1 cellular context compared by ENCODE assay signal in the genomic region with DNA sequence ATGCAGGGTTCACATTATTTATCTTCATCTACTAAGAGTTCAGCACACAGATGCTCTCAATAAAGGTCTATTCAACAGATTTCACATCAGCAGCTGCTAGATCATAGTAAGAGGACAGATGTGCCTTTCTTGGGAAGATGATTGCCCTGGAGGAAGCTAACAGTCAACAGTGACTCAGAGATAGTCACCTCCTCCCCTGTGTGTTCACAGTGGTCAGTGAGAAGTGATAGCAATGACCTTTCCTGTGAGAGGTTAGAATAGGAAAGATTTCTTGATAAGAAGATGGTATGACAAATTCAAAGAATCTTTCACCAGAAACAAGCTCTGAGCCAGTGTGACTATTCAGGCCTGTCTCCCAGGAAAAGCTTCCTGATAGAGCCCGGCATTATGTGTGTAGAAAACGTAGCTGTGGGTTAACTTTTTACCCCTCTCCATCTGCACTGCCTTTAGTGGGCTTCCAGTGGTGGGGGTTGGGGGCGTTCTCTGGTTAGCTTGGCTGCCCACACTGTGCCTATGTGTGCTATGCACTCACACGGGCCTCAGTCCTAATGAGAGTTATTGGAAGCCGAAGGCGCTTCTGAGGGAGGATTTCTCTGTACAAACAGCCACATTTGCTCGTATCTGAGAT.
A peak's percentile ranks its signal among the peaks of the same experiment; 100 is the strongest.
TF ChIP-seq lines count a peak whose summit lies in the region.

No MANE protein-coding gene starts in this region.

TF ChIP-seq in HepG2, 621 proteins besides CTCF, POLR2A, EP300 and RAD21 (continued from another document and continues in another):
- no peak for TF ChIP-seq ZNF646 (CRISPR knock-in tag; IDR thresholded peaks at IDR 0.05)
- TF ChIP-seq ZFP90 (CRISPR knock-in tag; IDR thresholded peaks at IDR 0.05; ENCODE audit: borderline replicate concordance), result no peak
- no peak for TF ChIP-seq HIC2 (CRISPR knock-in tag; IDR thresholded peaks at IDR 0.05; ENCODE audit: low read depth)
- no peak for TF ChIP-seq SMYD3 (CRISPR knock-in tag; IDR thresholded peaks at IDR 0.05)
- peak; percentile 71; the same call in 1 of the 2 replicates for TF ChIP-seq RERE (CRISPR knock-in tag; IDR thresholded peaks at IDR 0.05; ENCODE audit: low read depth)
- no peak for TF ChIP-seq ZNF501 (CRISPR knock-in tag; IDR thresholded peaks at IDR 0.05)
- no peak for TF ChIP-seq NFE2L1 (CRISPR knock-in tag; IDR thresholded peaks at IDR 0.05; ENCODE audit: borderline replicate concordance)
- no peak for TF ChIP-seq ZNF672 (CRISPR knock-in tag; IDR thresholded peaks at IDR 0.05)
- TF ChIP-seq DNMT1 (CRISPR knock-in tag; IDR thresholded peaks at IDR 0.05), result no peak
- TF ChIP-seq NFE2L2 (IDR thresholded peaks at IDR 0.05; ENCODE audit: low read length), result no peak
- TF ChIP-seq ZMAT3 (CRISPR knock-in tag; conservative IDR thresholded peaks at IDR 0.05), result no peak
- TF ChIP-seq MAFG (CRISPR knock-in tag; IDR thresholded peaks at IDR 0.05), result no peak
- no peak for TF ChIP-seq MEF2D (CRISPR knock-in tag; IDR thresholded peaks at IDR 0.05)
- no peak for TF ChIP-seq ARNT (IDR thresholded peaks at IDR 0.05)
- no peak for TF ChIP-seq ZNF10 (CRISPR knock-in tag; IDR thresholded peaks at IDR 0.05; ENCODE audit: borderline replicate concordance, low read depth)
- no peak for TF ChIP-seq ZNF274 (CRISPR knock-in tag; IDR thresholded peaks at IDR 0.05)
- no peak for TF ChIP-seq FOXA1 (IDR thresholded peaks at IDR 0.05)
- peak; percentile 91 for TF ChIP-seq FOXA1 (CRISPR knock-in tag; IDR thresholded peaks at IDR 0.05)
- TF ChIP-seq ISL2 (CRISPR knock-in tag; IDR thresholded peaks at IDR 0.05), result 0 out of 2 replicates have a peak, but pooled peaks have one; percentile 26
- TF ChIP-seq NFE2 (CRISPR knock-in tag; IDR thresholded peaks at IDR 0.05), result 0 out of 2 replicates have a peak, but pooled peaks have one; percentile 32
- TF ChIP-seq, protein P1, sequence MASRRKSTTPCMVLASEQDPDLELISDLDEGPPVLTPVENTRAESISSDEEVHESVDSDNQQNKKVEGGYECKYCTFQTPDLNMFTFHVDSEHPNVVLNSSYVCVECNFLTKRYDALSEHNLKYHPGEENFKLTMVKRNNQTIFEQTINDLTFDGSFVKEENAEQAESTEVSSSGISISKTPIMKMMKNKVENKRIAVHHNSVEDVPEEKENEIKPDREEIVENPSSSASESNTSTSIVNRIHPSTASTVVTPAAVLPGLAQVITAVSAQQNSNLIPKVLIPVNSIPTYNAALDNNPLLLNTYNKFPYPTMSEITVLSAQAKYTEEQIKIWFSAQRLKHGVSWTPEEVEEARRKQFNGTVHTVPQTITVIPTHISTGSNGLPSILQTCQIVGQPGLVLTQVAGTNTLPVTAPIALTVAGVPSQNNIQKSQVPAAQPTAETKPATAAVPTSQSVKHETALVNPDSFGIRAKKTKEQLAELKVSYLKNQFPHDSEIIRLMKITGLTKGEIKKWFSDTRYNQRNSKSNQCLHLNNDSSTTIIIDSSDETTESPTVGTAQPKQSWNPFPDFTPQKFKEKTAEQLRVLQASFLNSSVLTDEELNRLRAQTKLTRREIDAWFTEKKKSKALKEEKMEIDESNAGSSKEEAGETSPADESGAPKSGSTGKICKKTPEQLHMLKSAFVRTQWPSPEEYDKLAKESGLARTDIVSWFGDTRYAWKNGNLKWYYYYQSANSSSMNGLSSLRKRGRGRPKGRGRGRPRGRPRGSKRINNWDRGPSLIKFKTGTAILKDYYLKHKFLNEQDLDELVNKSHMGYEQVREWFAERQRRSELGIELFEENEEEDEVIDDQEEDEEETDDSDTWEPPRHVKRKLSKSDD (CRISPR knock-in tag; IDR thresholded peaks at IDR 0.05; ENCODE audit: low read depth), result no peak
- TF ChIP-seq, protein P2, sequence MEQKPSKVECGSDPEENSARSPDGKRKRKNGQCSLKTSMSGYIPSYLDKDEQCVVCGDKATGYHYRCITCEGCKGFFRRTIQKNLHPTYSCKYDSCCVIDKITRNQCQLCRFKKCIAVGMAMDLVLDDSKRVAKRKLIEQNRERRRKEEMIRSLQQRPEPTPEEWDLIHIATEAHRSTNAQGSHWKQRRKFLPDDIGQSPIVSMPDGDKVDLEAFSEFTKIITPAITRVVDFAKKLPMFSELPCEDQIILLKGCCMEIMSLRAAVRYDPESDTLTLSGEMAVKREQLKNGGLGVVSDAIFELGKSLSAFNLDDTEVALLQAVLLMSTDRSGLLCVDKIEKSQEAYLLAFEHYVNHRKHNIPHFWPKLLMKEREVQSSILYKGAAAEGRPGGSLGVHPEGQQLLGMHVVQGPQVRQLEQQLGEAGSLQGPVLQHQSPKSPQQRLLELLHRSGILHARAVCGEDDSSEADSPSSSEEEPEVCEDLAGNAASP (CRISPR knock-in tag; IDR thresholded peaks at IDR 0.05; ENCODE audit: borderline replicate concordance), result peak; percentile 42; the same call in 1 of the 2 replicates
- no peak for TF ChIP-seq ZNF761 (CRISPR knock-in tag; conservative IDR thresholded peaks at IDR 0.05)
- TF ChIP-seq, protein P3, sequence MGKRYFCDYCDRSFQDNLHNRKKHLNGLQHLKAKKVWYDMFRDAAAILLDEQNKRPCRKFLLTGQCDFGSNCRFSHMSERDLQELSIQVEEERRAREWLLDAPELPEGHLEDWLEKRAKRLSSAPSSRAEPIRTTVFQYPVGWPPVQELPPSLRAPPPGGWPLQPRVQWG (CRISPR knock-in tag; IDR thresholded peaks at IDR 0.05; ENCODE audit: borderline replicate concordance, low read depth), result no peak
- TF ChIP-seq CERS6 (CRISPR knock-in tag; IDR thresholded peaks at IDR 0.05), result no peak
- no peak; the same call in 1 of the 2 replicates for TF ChIP-seq ZNF335 (CRISPR knock-in tag; IDR thresholded peaks at IDR 0.05)
- TF ChIP-seq NKX3-1 (CRISPR knock-in tag; IDR thresholded peaks at IDR 0.05), result no peak
- no peak for TF ChIP-seq FOXP1 (IDR thresholded peaks at IDR 0.05)
- peak; percentile 53 for TF ChIP-seq FOXP1 (CRISPR knock-in tag; IDR thresholded peaks at IDR 0.05)
- TF ChIP-seq ZNF432 (CRISPR knock-in tag; IDR thresholded peaks at IDR 0.05; ENCODE audit: borderline replicate concordance), result no peak
- TF ChIP-seq, protein P4, sequence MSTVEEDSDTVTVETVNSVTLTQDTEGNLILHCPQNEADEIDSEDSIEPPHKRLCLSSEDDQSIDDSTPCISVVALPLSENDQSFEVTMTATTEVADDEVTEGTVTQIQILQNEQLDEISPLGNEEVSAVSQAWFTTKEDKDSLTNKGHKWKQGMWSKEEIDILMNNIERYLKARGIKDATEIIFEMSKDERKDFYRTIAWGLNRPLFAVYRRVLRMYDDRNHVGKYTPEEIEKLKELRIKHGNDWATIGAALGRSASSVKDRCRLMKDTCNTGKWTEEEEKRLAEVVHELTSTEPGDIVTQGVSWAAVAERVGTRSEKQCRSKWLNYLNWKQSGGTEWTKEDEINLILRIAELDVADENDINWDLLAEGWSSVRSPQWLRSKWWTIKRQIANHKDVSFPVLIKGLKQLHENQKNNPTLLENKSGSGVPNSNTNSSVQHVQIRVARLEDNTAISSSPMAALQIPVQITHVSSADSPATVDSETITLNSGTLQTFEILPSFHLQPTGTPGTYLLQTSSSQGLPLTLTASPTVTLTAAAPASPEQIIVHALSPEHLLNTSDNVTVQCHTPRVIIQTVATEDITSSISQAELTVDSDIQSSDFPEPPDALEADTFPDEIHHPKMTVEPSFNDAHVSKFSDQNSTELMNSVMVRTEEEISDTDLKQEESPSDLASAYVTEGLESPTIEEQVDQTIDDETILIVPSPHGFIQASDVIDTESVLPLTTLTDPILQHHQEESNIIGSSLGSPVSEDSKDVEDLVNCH (CRISPR knock-in tag; IDR thresholded peaks at IDR 0.05), result no peak
- no peak for TF ChIP-seq FOXC1 (CRISPR knock-in tag; IDR thresholded peaks at IDR 0.05; ENCODE audit: borderline replicate concordance)
- no peak for TF ChIP-seq THAP8 (CRISPR knock-in tag; IDR thresholded peaks at IDR 0.05; ENCODE audit: borderline replicate concordance)
